8 cellular contexts compared by ENCODE assay signal in the genomic region with DNA sequence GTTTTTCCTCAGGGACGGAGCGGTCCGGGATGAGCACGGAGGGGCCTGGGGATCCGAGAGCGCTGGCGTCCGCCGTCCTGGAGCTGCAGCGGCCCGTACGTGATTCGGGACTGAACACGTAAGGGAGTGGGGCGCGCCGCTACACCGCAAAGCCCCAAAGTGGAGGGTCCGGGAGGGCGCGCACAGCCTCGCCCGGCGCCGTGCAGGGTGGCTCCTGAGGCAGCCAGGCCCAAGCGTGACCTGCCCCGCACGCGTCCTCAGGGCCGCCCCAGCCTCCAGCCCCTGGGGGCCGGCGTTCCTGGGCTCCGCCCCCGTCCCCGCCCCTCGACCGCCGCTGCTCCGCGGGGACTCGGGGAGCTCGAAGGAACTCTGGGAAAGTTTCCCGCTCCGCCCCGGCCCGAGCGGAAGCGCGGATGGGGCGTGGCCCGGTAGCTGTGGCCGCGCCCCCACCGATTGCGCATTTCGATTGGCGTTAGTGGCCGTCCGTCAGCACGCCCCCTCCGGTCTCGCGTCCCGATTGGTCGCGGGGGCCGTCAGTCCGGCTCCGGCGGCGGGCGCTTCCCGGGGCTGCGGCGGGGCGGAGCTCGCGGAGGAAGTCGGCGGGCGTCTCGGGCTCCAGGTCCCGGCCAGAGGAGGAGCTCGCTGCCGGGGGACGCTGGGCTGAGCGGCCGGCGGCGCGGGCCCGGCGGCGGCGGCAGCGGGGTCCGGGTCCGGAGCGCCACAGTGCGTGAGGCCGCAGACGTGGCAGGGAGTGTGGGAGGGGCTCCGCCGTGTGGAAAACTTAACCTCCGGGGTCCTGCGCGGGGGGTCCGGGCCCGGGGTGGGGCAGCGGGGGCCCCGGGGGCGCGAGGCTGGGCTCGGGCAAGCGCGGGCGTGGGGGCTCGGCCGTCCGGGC. TPM values are rescaled to one million over a fixed set of nuclear protein-coding genes. Genes with fewer than 3 reads are reported as not detected.
DNase-seq lines count a peak whose midpoint lies in the region; ATAC-seq and TF ChIP-seq lines count a peak whose summit lies in the region.

Gene ANKRD16, minus strand, starts transcription at position 270 of the 895 bp plus-strand sequence. CDS start 539 bp downstream, outside the sequence.
Gene FBH1, plus strand, starts transcription at position 620 of the 895 bp plus-strand sequence. Its CDS starts 103 bp downstream, at position 723.

- TF ChIP-seq CTCF in coronary artery (IDR thresholded peaks at IDR 0.05) = no peak

- peak within 1 kb of the TSS; percentile 94 for H3K4me3 Mint-ChIP-seq in activated CD4-positive, alpha-beta T cell treated with anti-CD3 and anti-CD28 coated beads, Interleukin-2, amount 10 ng/mL, durations not matched to agents 24 days and 14 days

- H3K27ac ChIP-seq in BLaER1 (peak within 1 kb of the TSS; percentile 93), coronary artery (peak within 1 kb of the TSS; percentile 76 to 95)

- DNase-seq in NCI-H524 treated with DMSO at 0.1 percent for 48 hours (lab: John Stamatoyannopoulos, UW) (peak; percentile 18), coronary artery (ENCODE audit: low spot score) (peak; percentile 99), left kidney (ENCODE audit: low read depth, low spot score) (peak; percentile 99)
- peak; percentile 100 for DNase-seq in activated CD4-positive, alpha-beta T cell treated with anti-CD3 and anti-CD28 coated beads, Interleukin-2, amount 10 ng/mL, durations not matched to agents 24 days and 14 days
- DNase-seq in stimulated activated CD4-positive, alpha-beta T cell treated with anti-CD3 and anti-CD28 coated beads, Interleukin-1b, Interleukin-23, amount 100 ng/mL, for 48 hours = peak; percentile 97

- H3K4me1 Mint-ChIP-seq in activated CD4-positive, alpha-beta T cell treated with anti-CD3 and anti-CD28 coated beads, Interleukin-2, amount 10 ng/mL, durations not matched to agents 24 days and 14 days = peaks cover 41% of the 10 kb centered on the region

- no peaks in the 10 kb centered on the region for H3K9me3 Mint-ChIP-seq in activated CD4-positive, alpha-beta T cell treated with anti-CD3 and anti-CD28 coated beads, Interleukin-2, amount 10 ng/mL, durations not matched to agents 24 days and 14 days

- no peaks in the 10 kb centered on the region for H3K27me3 Mint-ChIP-seq in activated CD4-positive, alpha-beta T cell treated with anti-CD3 and anti-CD28 coated beads, Interleukin-2, amount 10 ng/mL, durations not matched to agents 24 days and 14 days

- H3K36me3 Mint-ChIP-seq in activated CD4-positive, alpha-beta T cell treated with anti-CD3 and anti-CD28 coated beads, Interleukin-2, amount 10 ng/mL, durations not matched to agents 24 days and 14 days (ENCODE audit: low read depth) = peaks cover 44% of the 10 kb centered on the region

- H4K20me1 ChIP-seq in BLaER1 = peaks cover 57% of the 10 kb centered on the region

- peaks cover 37% of the 10 kb centered on the region for H3K4me1 ChIP-seq in BLaER1

- H3K4me3 ChIP-seq in BLaER1 (peak within 1 kb of the TSS; percentile 97), coronary artery (peak within 1 kb of the TSS; percentile 91)

- H3K27ac Mint-ChIP-seq in activated CD4-positive, alpha-beta T cell treated with anti-CD3 and anti-CD28 coated beads, Interleukin-2, amount 10 ng/mL, durations not matched to agents 24 days and 14 days = peak within 1 kb of the TSS; percentile 85

- intact Hi-C loops in activated CD4-positive, alpha-beta T cell treated with anti-CD3 and anti-CD28 coated beads, Interleukin-2, amount 10 ng/mL, durations not matched to agents 24 days and 14 days (cut with micrococcal nuclease) = loop anchor here (1.0 to 10.0 kb wide), 5 partner anchors 77 to 445 kb away; partner anchors contain the start of genes GDI2 and IL15RA

- peak within 1 kb of the TSS; percentile 98 for H3K4me2 ChIP-seq in BLaER1

- H3K9me3 ChIP-seq in BLaER1 = no peaks in the 10 kb centered on the region

- H3K36me3 ChIP-seq in BLaER1 = peaks cover 43% of the 10 kb centered on the region

- ATAC-seq in GM19324 (IDR thresholded peaks at IDR 0.05; ENCODE audit: low FRiP score, unreplicated experiment) (peak; percentile 94), HG03460 (IDR thresholded peaks at IDR 0.05; ENCODE audit: unreplicated experiment) (peak; percentile 83)

- H3K27me3 ChIP-seq in BLaER1 = no peaks in the 10 kb centered on the region

- peak within 1 kb of the TSS; percentile 93 for H3K9ac ChIP-seq in BLaER1

RNA-seq across cellular contexts. Expression of gene ANKRD16, which starts in this region (rescaled TPM):
- total RNA-seq in activated CD4-positive, alpha-beta T cell treated with anti-CD3 and anti-CD28 coated beads, Interleukin-2, amount 10 ng/mL, durations not matched to agents 24 days and 14 days = 10.8 and 12.2 TPM in 2 replicates

RNA-seq across cellular contexts. Expression of gene FBH1, which starts in this region (rescaled TPM):
- 58.4 and 62.9 TPM in 2 replicates for total RNA-seq in activated CD4-positive, alpha-beta T cell treated with anti-CD3 and anti-CD28 coated beads, Interleukin-2, amount 10 ng/mL, durations not matched to agents 24 days and 14 days

Comparison
In these comparisons a context has a peak if more than half of its experiments do, and no peak if none do; other contexts are left out.
1. Peak in every context shown above with its lines: DNase-seq, ATAC-seq, H3K4me3 ChIP-seq and H3K27ac ChIP-seq.
2. DNase-seq: peak in every context shown above with its lines; median percentile 100 in activated CD4-positive, alpha-beta T cell treated with anti-CD3 and anti-CD28 coated beads, Interleukin-2, amount 10 ng/mL, durations not matched to agents 24 days and 14 days; 99 in coronary artery; 99 in left kidney; 97 in stimulated activated CD4-positive, alpha-beta T cell treated with anti-CD3 and anti-CD28 coated beads, Interleukin-1b, Interleukin-23, amount 100 ng/mL, for 48 hours; 18 in NCI-H524 treated with DMSO at 0.1 percent for 48 hours.